ENCODE assay signal across 23 cellular contexts in genomic region chr6:138424004-138424904, GRCh38. TPM values are rescaled to one million over a fixed set of nuclear protein-coding genes. Genes with fewer than 3 reads are reported as not detected.
DNase-seq lines count a peak whose midpoint lies in the region; ATAC-seq and TF ChIP-seq lines count a peak whose summit lies in the region.
"Had no signal": no experiment of that assay in that cellular context is flagged by ENCODE, and none has a peak within 500 bp of the region (broad histone marks: within the 10 kb centered on the region; RNA-seq: fewer than 3 reads in every experiment).

No MANE protein-coding gene starts in this region.

- intact Hi-C loops in aorta (cut with DNase I): no loop called here

- DNase-seq in stimulated activated naive CD8-positive, alpha-beta T cell treated with anti-CD3 and anti-CD28 coated beads, Interleukin-15, amount 100 ng/mL, for 72 hours: no peak
- DNase-seq in stimulated activated naive CD8-positive, alpha-beta T cell treated with anti-CD3 and anti-CD28 coated beads, Interleukin-15, Interleukin-2, amounts not matched to agents 100 U/mL and 50 U/mL, for 24 hours: no peak
- DNase-seq in aorta (no peak), NCI-H1436 (lab: John Stamatoyannopoulos, UW) (no peak), COLO668 (lab: John Stamatoyannopoulos, UW; ENCODE audit: unreplicated experiment) (no peak)
- DNase-seq: Calu3; CD4-positive, alpha-beta memory T cell; EL; HFFc6; Kasumi-1; MG63; NCI-H1092 treated with DMSO at 0.1 percent for 48 hours; NCI-H1694; NCI-H2081 treated with DMSO at 0.1 percent for 48 hours; SHP77 had no signal

- peaks cover 1 to 42% (median 16%) of the 10 kb centered on the region in 4 donors for H3K4me1 ChIP-seq in liver (ENCODE audit: control insufficient read depth in 4 of 4, insufficient read depth in 4 of 4, low read length in 3 of 4)
- H3K4me1 ChIP-seq in aorta (ENCODE audit: control insufficient read depth in 1 of 2, insufficient read depth in 2 of 2, low read length in 2 of 2): no peaks in the 10 kb centered on the region

- TF ChIP-seq RAD21 in liver (IDR thresholded peaks at IDR 0.05): no peak

- 94% methylated on average over 48 of the region's 48 CpGs for WGBS in liver
- 91 to 93% methylated on average over 48 of the region's 48 CpGs for WGBS in aorta, 2 donors

- H3K27me3 ChIP-seq in liver (ENCODE audit: control insufficient read depth in 4 of 4, insufficient read depth in 4 of 4, low read length in 3 of 4) (no peaks in the 10 kb centered on the region), aorta (ENCODE audit: control insufficient read depth in 1 of 2, insufficient read depth in 2 of 2, low read length in 1 of 2) (no peaks in the 10 kb centered on the region)
- H3K27me3 ChIP-seq: MG63 had no signal

- no peaks in the 10 kb centered on the region for H3K9me3 ChIP-seq in liver (ENCODE audit: control insufficient read depth in 4 of 4, low read length in 3 of 4)
- H3K9me3 ChIP-seq in aorta (ENCODE audit: control insufficient read depth, low read length): no peaks in the 10 kb centered on the region
- H3K9me3 ChIP-seq: MG63 had no signal

- no peaks in the 10 kb centered on the region for H3K9me3 Mint-ChIP-seq in stimulated activated naive CD8-positive, alpha-beta T cell treated with anti-CD3 and anti-CD28 coated beads, Interleukin-15, amount 100 ng/mL, for 72 hours
- H3K9me3 Mint-ChIP-seq: CD4-positive, alpha-beta memory T cell; HFFc6; IgD-negative memory B cell had no signal

- no peak overlapping the region for H3K4me3 ChIP-seq in liver (ENCODE audit: low read depth in 1 of 3, low read length in 3 of 3)
- H3K4me3 ChIP-seq in aorta (ENCODE audit: low read length in 2 of 2): no peak overlapping the region
- H3K4me3 ChIP-seq: MG63 had no signal

- H3K36me3 ChIP-seq in liver (ENCODE audit: control insufficient read depth in 4 of 4, insufficient read depth in 3 of 4, low read depth in 1 of 4, low read length in 3 of 4) (peaks cover 5 to 24% (median 7%) of the 10 kb centered on the region in 4 donors), aorta (ENCODE audit: control insufficient read depth in 1 of 2, insufficient read depth in 2 of 2, low read length in 1 of 2) (no peaks in the 10 kb centered on the region)

- H3K4me1 Mint-ChIP-seq in stimulated activated naive CD8-positive, alpha-beta T cell treated with anti-CD3 and anti-CD28 coated beads, Interleukin-15, amount 100 ng/mL, for 72 hours: peaks cover 8% of the 10 kb centered on the region

- H3K27ac ChIP-seq in liver (ENCODE audit: low read depth in 1 of 2, low read length in 2 of 2) (peak overlapping the region; percentile 37 to 82), aorta (ENCODE audit: low read depth in 1 of 2, low read length in 2 of 2) (no peak overlapping the region)

- no peak overlapping the region for H3K4me3 Mint-ChIP-seq in stimulated activated naive CD8-positive, alpha-beta T cell treated with anti-CD3 and anti-CD28 coated beads, Interleukin-15, amount 100 ng/mL, for 72 hours
- H3K4me3 Mint-ChIP-seq: HFFc6, IgD-negative memory B cell had no signal

- H3K9ac ChIP-seq in liver (ENCODE audit: low read depth in 1 of 2, low read length in 2 of 2): no peak overlapping the region

- peaks cover 2% of the 10 kb centered on the region for H3K27me3 Mint-ChIP-seq in stimulated activated naive CD8-positive, alpha-beta T cell treated with anti-CD3 and anti-CD28 coated beads, Interleukin-15, amount 100 ng/mL, for 72 hours
- H3K27me3 Mint-ChIP-seq: CD4-positive, alpha-beta memory T cell had no signal

- TF ChIP-seq CTCF in liver (IDR thresholded peaks at IDR 0.05; ENCODE audit: low read depth, low read length, missing input control): no peak

- H3K27ac Mint-ChIP-seq in stimulated activated naive CD8-positive, alpha-beta T cell treated with anti-CD3 and anti-CD28 coated beads, Interleukin-15, amount 100 ng/mL, for 72 hours: no peak overlapping the region
- H3K27ac Mint-ChIP-seq: HFFc6 had no signal

- ATAC-seq in stimulated activated naive CD8-positive, alpha-beta T cell treated with anti-CD3 and anti-CD28 coated beads, Interleukin-15, amount 100 ng/mL, for 72 hours: peak; percentile 30
- no peak for ATAC-seq in stimulated activated naive CD8-positive, alpha-beta T cell treated with anti-CD3 and anti-CD28 coated beads, Interleukin-15, Interleukin-2, amounts not matched to agents 100 U/mL and 50 U/mL, for 24 hours
- peak; percentile 12 for ATAC-seq in esophagus mucosa
- ATAC-seq in aorta (ENCODE audit: low FRiP score): peak; percentile 37
- ATAC-seq in GM19328 (IDR thresholded peaks at IDR 0.05; ENCODE audit: unreplicated experiment): no peak

TF ChIP-seq in liver, 16 proteins besides CTCF, POLR2A, EP300 and RAD21:
- TF ChIP-seq YY1 (IDR thresholded peaks at IDR 0.05): no peak
- no peak for TF ChIP-seq EGR1 (IDR thresholded peaks at IDR 0.05; ENCODE audit: low read depth in 2 of 2)
- no peak for TF ChIP-seq MAX (IDR thresholded peaks at IDR 0.05)
- no peak for TF ChIP-seq FOXA1 (IDR thresholded peaks at IDR 0.05)
- TF ChIP-seq GABPA (IDR thresholded peaks at IDR 0.05 in 1 of 2, conservative IDR thresholded peaks at IDR 0.05 in 1 of 2): no peak
- no peak for TF ChIP-seq TAF1 (conservative IDR thresholded peaks at IDR 0.05)
- TF ChIP-seq FOXA2 (IDR thresholded peaks at IDR 0.05): no peak
- TF ChIP-seq ATF3 (IDR thresholded peaks at IDR 0.05): no peak
- no peak for TF ChIP-seq ZBTB33 (IDR thresholded peaks at IDR 0.05)
- TF ChIP-seq HNF4G (IDR thresholded peaks at IDR 0.05): no peak
- no peak for TF ChIP-seq RXRA (IDR thresholded peaks at IDR 0.05)
- no peak for TF ChIP-seq REST (IDR thresholded peaks at IDR 0.05)
- no peak for TF ChIP-seq JUND (IDR thresholded peaks at IDR 0.05)
- TF ChIP-seq HNF4A (conservative IDR thresholded peaks at IDR 0.05): no peak
- no peak for TF ChIP-seq SP1 (IDR thresholded peaks at IDR 0.05)
- no peak for TF ChIP-seq NR2F2 (IDR thresholded peaks at IDR 0.05)

RNA-seq across cellular contexts. Expression of gene HEBP2, which starts 20.2 kb away (rescaled TPM):
- total RNA-seq in esophagus mucosa (162 TPM), liver (10 to 100 TPM in 1 of 2 donors, 1 to 10 TPM in 1; 5.6 to 12.0 TPM), aorta (10 to 100 TPM; 58.6 to 68.0 TPM)
- polyA plus RNA-seq in liver (10 to 100 TPM; 21.7 to 58.0 TPM), aorta (10 to 100 TPM; 13.3 to 22.8 TPM)

RNA-seq across cellular contexts. Expression of gene SMIM28, which starts 46.5 kb away (rescaled TPM):
- total RNA-seq in esophagus mucosa (not detected), liver (not detected), aorta (not detected)
- polyA plus RNA-seq in liver (not detected), aorta (not detected)
- total RNA-seq: A172; Calu3; CD4-positive, alpha-beta memory T cell; H4; HFFc6; NCI-H460 had no signal
- polyA plus RNA-seq: BJ; CD4-positive, alpha-beta memory T cell; IgD-negative memory B cell had no signal

Comparison
In these comparisons a context has a peak if more than half of its experiments do, and no peak if none do; other contexts are left out.
1. ATAC-seq: peak in stimulated activated naive CD8-positive, alpha-beta T cell treated with anti-CD3 and anti-CD28 coated beads, Interleukin-15, amount 100 ng/mL, for 72 hours (single experiment), esophagus mucosa (single experiment) and aorta (single experiment); none in stimulated activated naive CD8-positive, alpha-beta T cell treated with anti-CD3 and anti-CD28 coated beads, Interleukin-15, Interleukin-2, amounts not matched to agents 100 U/mL and 50 U/mL, for 24 hours (single experiment) and GM19328 (single experiment).
2. H3K27ac ChIP-seq: peak in liver (2 of 2); none in aorta (0 of 2).
3. RNA of gene HEBP2, which starts 20.2 kb away (total RNA-seq): 162 TPM in esophagus mucosa (single experiment) and 58.6 to 68.0 TPM in aorta; 5.6 to 12.0 TPM in liver; every median in the first group is over 4 times any median in the second.